In genomic region chr10:36773652-36774051, GRCh38 we compare ENCODE assay signal across 28 cellular contexts.
"Had no signal": no experiment of that assay in that cellular context is flagged by ENCODE, and none has a peak within 500 bp of the region (broad histone marks: within the 10 kb centered on the region; RNA-seq: fewer than 3 reads in every experiment).

No MANE protein-coding gene starts in this region.

- H3K27ac ChIP-seq: colonic mucosa, coronary artery, dorsolateral prefrontal cortex, epithelial cell of prostate, esophagus muscularis mucosa, esophagus squamous epithelium, foreskin keratinocyte, gastrocnemius medialis, gastroesophageal sphincter, heart left ventricle, heart right ventricle, hepatocyte had no signal

- H3K36me3 ChIP-seq: colonic mucosa, esophagus muscularis mucosa, esophagus squamous epithelium, gastrocnemius medialis, gastroesophageal sphincter, heart left ventricle, heart right ventricle had no signal

- H3K4me1 ChIP-seq: colonic mucosa, esophagus muscularis mucosa, esophagus squamous epithelium, foreskin keratinocyte, gastrocnemius medialis, gastroesophageal sphincter, heart right ventricle had no signal

- H3K4me2 ChIP-seq: hepatocyte had no signal

- H3K27me3 ChIP-seq: colonic mucosa, esophagus muscularis mucosa, esophagus squamous epithelium, foreskin keratinocyte, gastrocnemius medialis, gastroesophageal sphincter, heart left ventricle, heart right ventricle, hepatocyte had no signal

- H2AFZ ChIP-seq: hepatocyte had no signal

- H3K9me3 ChIP-seq: colonic mucosa, esophagus muscularis mucosa, esophagus squamous epithelium, gastrocnemius medialis, gastroesophageal sphincter, heart left ventricle, heart right ventricle had no signal

- H3K79me2 ChIP-seq: hepatocyte had no signal

- FAIRE-seq: endometrium, endothelial cell of umbilical vein, frontal cortex had no signal

- H3K4me3 ChIP-seq: colonic mucosa, coronary artery, dorsolateral prefrontal cortex, esophagus muscularis mucosa, esophagus squamous epithelium, gastrocnemius medialis, gastroesophageal sphincter, heart left ventricle, heart right ventricle, hepatocyte had no signal

- DNase-seq: colonic mucosa; cortex of kidney; dermis blood vessel endothelial cell; dorsolateral prefrontal cortex; effector CD4-positive, alpha-beta T cell; effector CD8-positive, alpha-beta T cell; effector memory CD4-positive, alpha-beta T cell; effector memory CD8-positive, alpha-beta T cell; endodermal cell; erythroblast; esophagus squamous epithelium; foreskin fibroblast; foreskin keratinocyte; foreskin melanocyte; gastrocnemius medialis; glutamatergic neuron; head of caudate nucleus; heart left ventricle; heart right ventricle had no signal

- ATAC-seq: effector memory CD8-positive, alpha-beta T cell; esophagus mucosa; foreskin keratinocyte; gastrocnemius medialis; gastroesophageal sphincter; heart left ventricle; heart right ventricle had no signal
